14 cellular contexts compared by ENCODE assay signal in the genomic region with DNA sequence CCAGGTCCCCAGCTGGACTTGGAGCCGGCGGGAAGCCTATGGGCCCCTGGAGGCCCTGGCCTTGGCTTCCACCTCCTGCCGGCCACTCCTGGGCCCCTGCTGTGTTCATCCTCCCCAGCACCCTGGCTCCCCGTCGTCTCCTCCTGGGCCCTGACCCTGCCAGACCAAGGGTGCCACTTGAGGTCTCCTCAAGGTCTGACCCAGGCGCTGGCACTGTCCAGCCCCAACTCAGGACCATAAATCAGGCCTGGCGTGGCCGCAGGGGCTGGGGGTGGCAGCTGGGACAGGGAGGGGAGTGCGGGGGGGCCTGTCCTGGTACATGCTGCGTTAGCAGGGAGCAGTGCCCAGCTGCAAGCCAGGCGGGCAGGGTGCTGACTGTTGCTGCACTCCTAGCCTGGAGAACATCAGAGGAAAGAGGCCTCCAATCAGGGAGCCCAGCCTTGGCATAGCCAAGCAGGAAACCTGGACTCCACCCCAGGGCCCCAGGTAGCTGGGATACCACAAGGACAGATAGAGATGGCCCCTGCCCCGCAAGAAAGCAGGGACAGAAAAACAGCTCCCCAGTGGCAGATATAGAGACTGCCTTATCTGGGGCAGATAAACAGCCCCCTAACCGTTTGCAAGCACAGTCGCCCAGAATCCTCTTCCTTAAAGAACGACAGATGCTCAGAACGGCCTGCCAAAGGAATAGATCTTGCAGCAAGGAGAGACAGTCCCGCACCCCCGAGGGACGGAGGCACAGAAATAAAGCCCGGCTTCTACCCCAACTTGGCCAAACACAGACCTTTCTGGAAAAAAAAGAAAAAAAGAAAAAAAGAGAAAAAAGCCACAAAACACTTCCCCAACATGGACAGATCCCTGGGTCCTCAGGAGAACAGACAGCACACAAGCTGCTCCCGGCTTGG. TPM values are rescaled to one million over a fixed set of nuclear protein-coding genes. Genes with fewer than 3 reads are reported as not detected.
DNase-seq lines count a peak whose midpoint lies in the region; ATAC-seq and TF ChIP-seq lines count a peak whose summit lies in the region.
"Had no signal": no experiment of that assay in that cellular context is flagged by ENCODE, and none has a peak within 500 bp of the region (broad histone marks: within the 10 kb centered on the region; RNA-seq: fewer than 3 reads in every experiment).

No MANE protein-coding gene starts in this region.

- DNase-seq in HCT116 (ENCODE audit: low read depth, low spot score) = no peak
- DNase-seq in left ventricle myocardium inferior = peak; percentile 68
- DNase-seq in activated CD8-positive, alpha-beta memory T cell treated with anti-CD3 and anti-CD28 coated beads, Interleukin-2, amount 50 U/mL, for 48 hours = no peak
- DNase-seq in NCI-H128 (lab: John Stamatoyannopoulos, UW; ENCODE audit: unreplicated experiment) = no peak
- DNase-seq: amniotic stem cell, DMS79, Kasumi-1, kidney glomerular epithelial cell, NCI-H2081 had no signal

- RAD21 ChIA-PET in HCT116 (lab: Charles Lee; ENCODE audit: low non-redundant PET in 1 of 2, low total read pairs in 2 of 2, uncharacterized antibody in 2 of 2, unreplicated experiment in 2 of 2) = interaction anchor here in 1 of 2 experiments (0.6 kb wide), 1 partner anchor 39 kb away, joined by 5 read pairs; no protein-coding TSS in a partner anchor

- TSS peak; percentile 78 for BruUV-seq in HCT116 (replicated peaks; lab: Mats Ljungman, UMichigan)

- H3K4me1 Mint-ChIP-seq in brain = peaks cover 34% of the 10 kb centered on the region

- no peaks in the 10 kb centered on the region for H3K27me3 ChIP-seq in HCT116 (ENCODE audit: insufficient read depth, low read length)
- no peaks in the 10 kb centered on the region for H3K27me3 ChIP-seq in left ventricle myocardium inferior (ENCODE audit: low read depth)
- no peaks in the 10 kb centered on the region for H3K27me3 ChIP-seq in skeletal muscle satellite cell (ENCODE audit: control insufficient read depth, insufficient read depth, low read length)

- no peaks in the 10 kb centered on the region for H3K9me3 Mint-ChIP-seq in brain

- no peaks in the 10 kb centered on the region for H3K9me2 ChIP-seq in HCT116 (ENCODE audit: insufficient read depth)

- H3K4me3 Mint-ChIP-seq in brain = peak overlapping the region in 2 of 5 experiments; percentile 15 to 44

- no peak for TF ChIP-seq POLR2A in HCT116 (IDR thresholded peaks at IDR 0.05; ENCODE audit: borderline replicate concordance, extremely low read depth, insufficient read depth, insufficient read length)

- no peaks in the 10 kb centered on the region for H3K79me2 ChIP-seq in HCT116 (ENCODE audit: insufficient read depth, low read length)

- no peak overlapping the region for H3K4me3 ChIP-seq in HCT116 (replicated peaks in 1 of 2; ENCODE audit: low read depth in 1 of 2, low read length in 2 of 2)
- no peak overlapping the region for H3K4me3 ChIP-seq in left ventricle myocardium inferior
- H3K4me3 ChIP-seq in skeletal muscle satellite cell (ENCODE audit: low read length) = peak overlapping the region; percentile 10

- H3K36me3 ChIP-seq in HCT116 (ENCODE audit: control insufficient read depth in 1 of 2, insufficient read depth in 2 of 2, low read length in 2 of 2) = no peaks in the 10 kb centered on the region; a peak in 1 of 4 replicates
- peaks cover 15% of the 10 kb centered on the region for H3K36me3 ChIP-seq in left ventricle myocardium inferior
- H3K36me3 ChIP-seq in skeletal muscle satellite cell (ENCODE audit: insufficient read depth, low read length) = no peaks in the 10 kb centered on the region

- no peak overlapping the region for H2AFZ ChIP-seq in HCT116 (ENCODE audit: low read depth, low read length, poor library complexity, severe bottlenecking)

- H3K9me3 ChIP-seq in HCT116 (ENCODE audit: control insufficient read depth in 1 of 2, insufficient read depth in 1 of 2, low read depth in 1 of 2, low read length in 2 of 2) (no peaks in the 10 kb centered on the region), left ventricle myocardium inferior (replicated peaks) (no peaks in the 10 kb centered on the region), skeletal muscle satellite cell (replicated peaks; ENCODE audit: low read length) (no peaks in the 10 kb centered on the region)

- H3K27ac Mint-ChIP-seq in brain = peak overlapping the region; percentile 60 to 96 (median 83)

- TF ChIP-seq RAD21 in HCT116 (IDR thresholded peaks at IDR 0.05; ENCODE audit: low read depth) = no peak

- peaks cover 6% of the 10 kb centered on the region for H3K36me3 Mint-ChIP-seq in brain

- peaks cover 18% of the 10 kb centered on the region for H3K27me3 Mint-ChIP-seq in brain

- no peaks in the 10 kb centered on the region for H4K20me1 ChIP-seq in HCT116 (ENCODE audit: insufficient read depth)

- POLR2A ChIA-PET in HCT116 (lab: Charles Lee) = interaction anchor here (1.4 to 2.2 kb wide), 2 partner anchors 12 to 13 kb away, joined by 7 to 15 read pairs; a partner anchor contains a TSS

- TF ChIP-seq CTCF in HCT116 (IDR thresholded peaks at IDR 0.05 in 2 of 3, conservative IDR thresholded peaks at IDR 0.05 in 1 of 3; ENCODE audit: borderline replicate concordance in 1 of 3, insufficient read depth in 1 of 3, low read depth in 2 of 3, low read length in 2 of 3) (no peak), brain (conservative IDR thresholded peaks at IDR 0.05) (no peak), left ventricle myocardium inferior (IDR thresholded peaks at IDR 0.05; ENCODE audit: borderline replicate concordance) (no peak)

- H3K27ac ChIP-seq in HCT116 (ENCODE audit: low read depth, low read length) = no peak overlapping the region
- H3K27ac ChIP-seq in left ventricle myocardium inferior (replicated peaks) = peak overlapping the region; percentile 81

- H3K9ac ChIP-seq in HCT116 (ENCODE audit: low read length) (0 out of 2 replicates have a peak overlapping the region, but pooled peaks have one; percentile 20), skeletal muscle satellite cell (ENCODE audit: low read depth, low read length) (peak overlapping the region; percentile 78)

- CTCF ChIA-PET in HCT116 (lab: Charles Lee) = interaction anchor here (5.7 kb wide), 1 partner anchor 38 kb away, joined by 27 read pairs; no protein-coding TSS in a partner anchor

- intact Hi-C loops in HCT116 (cut with micrococcal nuclease) = no loop called here
- intact Hi-C loops in left ventricle myocardium inferior (cut with micrococcal nuclease) = no loop called here

- ATAC-seq in HCT116 (peak; percentile 7; the same call in 1 of the 2 replicates), GM21528 (IDR thresholded peaks at IDR 0.05; ENCODE audit: low FRiP score, unreplicated experiment) (no peak), HG03045 (IDR thresholded peaks at IDR 0.05; ENCODE audit: unreplicated experiment) (no peak)

- H3K4me2 ChIP-seq in HCT116 (ENCODE audit: low read length) (peak overlapping the region; percentile 44; the same call in 1 of the 2 replicates), skeletal muscle satellite cell (ENCODE audit: low read length) (peak overlapping the region; percentile 67)

- H3K4me1 ChIP-seq in HCT116 (ENCODE audit: control insufficient read depth in 1 of 2, insufficient read depth in 2 of 2, low read length in 2 of 2) (peaks cover 0 to 20% of the 10 kb centered on the region in 2 experiments; a peak in 2 of 4 replicates), left ventricle myocardium inferior (peaks cover 41% of the 10 kb centered on the region), skeletal muscle satellite cell (ENCODE audit: control insufficient read depth, insufficient read depth, low read length) (peaks cover 37% of the 10 kb centered on the region)

TF ChIP-seq in HCT116, 20 proteins besides CTCF, POLR2A, EP300 and RAD21 (continues in another document):
- TF ChIP-seq, protein P1, sequence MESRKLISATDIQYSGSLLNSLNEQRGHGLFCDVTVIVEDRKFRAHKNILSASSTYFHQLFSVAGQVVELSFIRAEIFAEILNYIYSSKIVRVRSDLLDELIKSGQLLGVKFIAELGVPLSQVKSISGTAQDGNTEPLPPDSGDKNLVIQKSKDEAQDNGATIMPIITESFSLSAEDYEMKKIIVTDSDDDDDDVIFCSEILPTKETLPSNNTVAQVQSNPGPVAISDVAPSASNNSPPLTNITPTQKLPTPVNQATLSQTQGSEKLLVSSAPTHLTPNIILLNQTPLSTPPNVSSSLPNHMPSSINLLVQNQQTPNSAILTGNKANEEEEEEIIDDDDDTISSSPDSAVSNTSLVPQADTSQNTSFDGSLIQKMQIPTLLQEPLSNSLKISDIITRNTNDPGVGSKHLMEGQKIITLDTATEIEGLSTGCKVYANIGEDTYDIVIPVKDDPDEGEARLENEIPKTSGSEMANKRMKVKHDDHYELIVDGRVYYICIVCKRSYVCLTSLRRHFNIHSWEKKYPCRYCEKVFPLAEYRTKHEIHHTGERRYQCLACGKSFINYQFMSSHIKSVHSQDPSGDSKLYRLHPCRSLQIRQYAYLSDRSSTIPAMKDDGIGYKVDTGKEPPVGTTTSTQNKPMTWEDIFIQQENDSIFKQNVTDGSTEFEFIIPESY (IDR thresholded peaks at IDR 0.05; ENCODE audit: extremely low read depth, insufficient replicate concordance, low read length) = no peak
- TF ChIP-seq POLR2AphosphoS5 (IDR thresholded peaks at IDR 0.05; ENCODE audit: low read depth, low read length) = no peak
- no peak for TF ChIP-seq ZNF274 (IDR thresholded peaks at IDR 0.05; ENCODE audit: low read depth, low read length)
- TF ChIP-seq, protein P2, sequence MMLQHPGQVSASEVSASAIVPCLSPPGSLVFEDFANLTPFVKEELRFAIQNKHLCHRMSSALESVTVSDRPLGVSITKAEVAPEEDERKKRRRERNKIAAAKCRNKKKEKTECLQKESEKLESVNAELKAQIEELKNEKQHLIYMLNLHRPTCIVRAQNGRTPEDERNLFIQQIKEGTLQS (IDR thresholded peaks at IDR 0.05) = no peak
- no peak for TF ChIP-seq EZH2 (IDR thresholded peaks at IDR 0.05)

RNA-seq across cellular contexts. Expression of a gene that starts 6.4 kb away (rescaled TPM):
- 49.2 TPM for total RNA-seq in HCT116 (2021; ENCODE audit: unreplicated experiment)
- polyA plus RNA-seq in HCT116 (2012) = 69.2 and 101 TPM in 2 replicates
- polyA plus RNA-seq in brain (ENCODE audit: insufficient read depth, low read depth, low replicate concordance) = 52.5 TPM
- total RNA-seq in left ventricle myocardium inferior = 23.8 TPM
- 45.9 and 56.3 TPM in 2 replicates for total RNA-seq in skeletal muscle satellite cell (2012; rRNA removed)

RNA-seq across cellular contexts. Expression of a gene that starts 12.1 kb away (rescaled TPM):
- total RNA-seq in HCT116 (2021; ENCODE audit: unreplicated experiment) (35.3 TPM), left ventricle myocardium inferior (55.5 TPM)
- polyA plus RNA-seq in HCT116 (2012) = 117 and 343 TPM in 2 replicates
- 26.2 TPM for polyA plus RNA-seq in brain (ENCODE audit: insufficient read depth, low read depth, low replicate concordance)
- total RNA-seq in skeletal muscle satellite cell (2012; rRNA removed) = 1.1 and 1.5 TPM in 2 replicates

RNA-seq across cellular contexts. Expression of a gene that starts 16.2 kb away (rescaled TPM):
- total RNA-seq in HCT116 (2021; ENCODE audit: unreplicated experiment) (not detected), left ventricle myocardium inferior (0.30 TPM)
- not detected in 2 replicates for polyA plus RNA-seq in HCT116 (2012)
- polyA plus RNA-seq in brain (ENCODE audit: insufficient read depth, low read depth, low replicate concordance) = not detected
- total RNA-seq in skeletal muscle satellite cell (2012; rRNA removed) = not detected in 2 replicates
- polyA plus RNA-seq: neural cell had no signal

RNA-seq across cellular contexts. Expression of a gene that starts 56.6 kb away (rescaled TPM):
- 1.1 TPM for total RNA-seq in HCT116 (2021; ENCODE audit: unreplicated experiment)
- polyA plus RNA-seq in HCT116 (2012) = 0.33 and 0.36 TPM in 2 replicates
- 41.5 TPM for polyA plus RNA-seq in brain (ENCODE audit: insufficient read depth, low read depth, low replicate concordance)
- total RNA-seq in left ventricle myocardium inferior = 20.0 TPM
- total RNA-seq in skeletal muscle satellite cell (2012; rRNA removed) = 3.5 and 7.9 TPM in 2 replicates
